ENCODE assay signal across 8 cellular contexts in genomic region chr3:194485471-194485875, GRCh38. TPM values are rescaled to one million over a fixed set of nuclear protein-coding genes. Genes with fewer than 3 reads are reported as not detected.
A peak's percentile ranks its signal among the peaks of the same experiment; 100 is the strongest.
DNase-seq lines count a peak whose midpoint lies in the region; ATAC-seq, FAIRE-seq and TF ChIP-seq lines count a peak whose summit lies in the region.

No MANE protein-coding gene starts in this region.

- H3K36me3 ChIP-seq in HCT116 (ENCODE audit: control insufficient read depth in 1 of 2, insufficient read depth in 2 of 2, low read length in 2 of 2) (no peaks in the 10 kb centered on the region), keratinocyte (ENCODE audit: control insufficient read depth in 2 of 2, extremely low read depth in 1 of 2, insufficient read depth in 2 of 2, low read length in 2 of 2) (peaks cover 5 to 24% of the 10 kb centered on the region in 2 experiments), thoracic aorta (no peaks in the 10 kb centered on the region)

- POLR2A ChIA-PET in A549 (lab: Yijun Ruan, JAX), result no interaction called here
- POLR2A ChIA-PET in HCT116 (lab: Charles Lee), result interaction anchor here (1.3 to 1.5 kb wide), 2 partner anchors 9 to 1067 kb away, joined by 3 read pairs; no protein-coding TSS in a partner anchor

- no peak overlapping the region for H2AFZ ChIP-seq in HCT116 (ENCODE audit: low read depth, low read length, poor library complexity, severe bottlenecking)
- no peak overlapping the region for H2AFZ ChIP-seq in keratinocyte (ENCODE audit: control insufficient read depth, low read length)

- TF ChIP-seq CTCF in A549 (IDR thresholded peaks at IDR 0.05) (no peak), HCT116 (IDR thresholded peaks at IDR 0.05 in 2 of 3, conservative IDR thresholded peaks at IDR 0.05 in 1 of 3; ENCODE audit: borderline replicate concordance in 1 of 3, insufficient read depth in 1 of 3, low read depth in 2 of 3, low read length in 2 of 3) (no peak), keratinocyte (optimal IDR thresholded peaks at IDR 0.05 in 1 of 3, IDR thresholded peaks at IDR 0.05 in 1 of 3, conservative IDR thresholded peaks at IDR 0.05 in 1 of 3; ENCODE audit: extremely low read depth in 1 of 3, insufficient read depth in 2 of 3, low read length in 3 of 3) (no peak), thoracic aorta (IDR thresholded peaks at IDR 0.05) (no peak)

- H3K4me1 ChIP-seq in A549 (peaks cover 65% of the 10 kb centered on the region), HCT116 (ENCODE audit: control insufficient read depth in 1 of 2, insufficient read depth in 2 of 2, low read length in 2 of 2) (peaks cover 35 to 83% of the 10 kb centered on the region in 2 experiments), keratinocyte (ENCODE audit: control insufficient read depth, extremely low read depth, insufficient read depth, low read length) (peaks cover 41% of the 10 kb centered on the region), thoracic aorta (ENCODE audit: control insufficient read depth in 1 of 2, low read depth in 2 of 2) (peaks cover 25 to 70% of the 10 kb centered on the region in 2 donors)

- TF ChIP-seq RAD21 in A549 (conservative IDR thresholded peaks at IDR 0.05 in 1 of 2, IDR thresholded peaks at IDR 0.05 in 1 of 2), result no peak
- TF ChIP-seq RAD21 in HCT116 (IDR thresholded peaks at IDR 0.05; ENCODE audit: low read depth), result no peak

- H3K9me2 ChIP-seq in HCT116 (ENCODE audit: insufficient read depth), result no peaks in the 10 kb centered on the region

- ATAC-seq in A549, result no peak
- no peak for ATAC-seq in HCT116
- no peak for ATAC-seq in thoracic aorta (ENCODE audit: insufficient number of reproducible peaks, low FRiP score, low read depth)
- ATAC-seq in HG02642 (IDR thresholded peaks at IDR 0.05; ENCODE audit: poor library complexity, unreplicated experiment), result no peak
- ATAC-seq in sciatic nerve, result no peak
- no peak for ATAC-seq in GM18517 (IDR thresholded peaks at IDR 0.05; ENCODE audit: unreplicated experiment)

- H3K27me3 ChIP-seq in HCT116 (ENCODE audit: insufficient read depth, low read length) (no peaks in the 10 kb centered on the region), keratinocyte (ENCODE audit: control insufficient read depth, extremely low read depth, insufficient read depth, low read length) (no peaks in the 10 kb centered on the region), thoracic aorta (replicated peaks; ENCODE audit: insufficient read depth) (no peaks in the 10 kb centered on the region)

- H3K9me3 ChIP-seq in A549 (no peaks in the 10 kb centered on the region), HCT116 (ENCODE audit: control insufficient read depth in 1 of 2, insufficient read depth in 1 of 2, low read depth in 1 of 2, low read length in 2 of 2) (no peaks in the 10 kb centered on the region), keratinocyte (ENCODE audit: control insufficient read depth, low read depth, low read length) (no peaks in the 10 kb centered on the region), thoracic aorta (no peaks in the 10 kb centered on the region)

- CTCF ChIA-PET in A549 (lab: Yijun Ruan, JAX) (interaction anchor here (0.6 to 1.6 kb wide), 7 partner anchors 12 to 154 kb away, joined by 3 to 8 read pairs (median 3); no protein-coding TSS in a partner anchor), HCT116 (lab: Charles Lee) (no interaction called here)

- 11% methylated on average over 6 of the region's 6 CpGs for WGBS in A549 (ENCODE audit: missing lambda C conversion rate)

- RAD21 ChIA-PET in HCT116 (lab: Charles Lee; ENCODE audit: low non-redundant PET in 1 of 2, low total read pairs in 2 of 2, uncharacterized antibody in 2 of 2, unreplicated experiment in 2 of 2), result no interaction called here

- H3K9ac ChIP-seq in HCT116 (ENCODE audit: low read length) (peak overlapping the region; percentile 87), keratinocyte (ENCODE audit: control insufficient read depth, extremely low read depth, insufficient read depth, low read length) (peak overlapping the region; percentile 96)

- peaks cover 59% of the 10 kb centered on the region for H3K79me2 ChIP-seq in HCT116 (ENCODE audit: insufficient read depth, low read length)
- H3K79me2 ChIP-seq in keratinocyte (ENCODE audit: control insufficient read depth, insufficient read depth, low read length), result peaks cover 57% of the 10 kb centered on the region

- no peak for FAIRE-seq in A549 (lab: Jason Lieb, UNC)
- no peak for FAIRE-seq in keratinocyte (lab: Jason Lieb, UNC)

- TF ChIP-seq EP300 in A549 (IDR thresholded peaks at IDR 0.05), result no peak

- TF ChIP-seq POLR2A in A549 (IDR thresholded peaks at IDR 0.05; ENCODE audit: low read length) (no peak), HCT116 (IDR thresholded peaks at IDR 0.05; ENCODE audit: borderline replicate concordance, extremely low read depth, insufficient read depth, insufficient read length) (no peak)

- H3K4me3 ChIP-seq in A549 (peak overlapping the region; percentile 77), HCT116 (replicated peaks in 1 of 2; ENCODE audit: low read depth in 1 of 2, low read length in 2 of 2) (peak overlapping the region; percentile 73 to 84), keratinocyte (ENCODE audit: control insufficient read depth in 2 of 3, extremely low read depth in 1 of 3, insufficient read depth in 2 of 3, low read depth in 1 of 3, low read length in 3 of 3) (peak overlapping the region; percentile 74 to 87 (median 83)), thoracic aorta (peak overlapping the region; percentile 71)

- no TSS peak for BruUV-seq in HCT116 (replicated peaks; lab: Mats Ljungman, UMichigan)

- DNase-seq in A549 (ENCODE audit: low read depth in 1 of 2, low spot score in 1 of 2) (no peak), HCT116 (ENCODE audit: low read depth, low spot score) (no peak), amniotic epithelial cell (ENCODE audit: low read depth) (peak; percentile 54), keratinocyte (ENCODE audit: low read depth, low spot score) (no peak), thoracic aorta (ENCODE audit: low spot score) (no peak), sciatic nerve (ENCODE audit: low spot score) (no peak)

- dilution Hi-C loops in keratinocyte (cut with MboI; ENCODE audit: extremely low pct_ligation_motif_present, low sequenced_read_pairs), result no loop called here

- H3K4me2 ChIP-seq in A549, result peak overlapping the region; percentile 94
- H3K4me2 ChIP-seq in HCT116 (ENCODE audit: low read length), result peak overlapping the region; percentile 92
- peak overlapping the region; percentile 84 for H3K4me2 ChIP-seq in keratinocyte (ENCODE audit: control insufficient read depth, extremely low read depth, insufficient read depth, low read depth, low read length)

- H4K20me1 ChIP-seq in HCT116 (ENCODE audit: insufficient read depth), result peaks cover 8% of the 10 kb centered on the region; the same call in 1 of the 2 replicates
- H4K20me1 ChIP-seq in keratinocyte (ENCODE audit: control insufficient read depth, extremely low read depth, insufficient read depth, low read length), result peaks cover 9% of the 10 kb centered on the region

- no peaks in the 10 kb centered on the region for H3K9me1 ChIP-seq in keratinocyte (ENCODE audit: control insufficient read depth, extremely low read depth, insufficient read depth, low read length)

- peak overlapping the region; percentile 90 to 100 for H3K27ac ChIP-seq in A549
- peak overlapping the region; percentile 33; the same call in 1 of the 2 replicates for H3K27ac ChIP-seq in HCT116 (ENCODE audit: low read depth, low read length)
- H3K27ac ChIP-seq in keratinocyte (ENCODE audit: control insufficient read depth, insufficient read depth, low read length), result peak overlapping the region; percentile 84
- peak overlapping the region; percentile 89 for H3K27ac ChIP-seq in thoracic aorta

- intact Hi-C loops in HCT116 (cut with micrococcal nuclease) (no loop called here), sciatic nerve (cut with DNase I) (loop anchor here (10.0 kb wide), 1 partner anchor 99 kb away; no protein-coding TSS in a partner anchor)

TF ChIP-seq in A549, 52 proteins besides CTCF, POLR2A, EP300 and RAD21 (continues in another document):
- no peak for TF ChIP-seq PBX3 (IDR thresholded peaks at IDR 0.05)
- no peak for TF ChIP-seq JUNB (IDR thresholded peaks at IDR 0.05)

TF ChIP-seq in HCT116, 20 proteins besides CTCF, POLR2A, EP300 and RAD21 (continues in another document):
- no peak for TF ChIP-seq MAX (IDR thresholded peaks at IDR 0.05)

RNA-seq across cellular contexts. Expression of gene ATP13A3, which starts 1.3 kb away (rescaled TPM):
- polyA plus RNA-seq in A549 (2011; rRNA removed) (84.5 and 102 TPM in 2 replicates), A549 (2017; fragmentation: RNase III; extraction: RNeasy Plus Mini Kit Qiagen cat#74134 plus additional on column Dnase treatment) (57.2 to 64.2 TPM (median 63.6 TPM) in 3 replicates), keratinocyte (55.9 to 103 TPM (median 85.5 TPM) in 3 replicates)
- polyA plus RNA-seq in A549 (2012; cell fraction: cytosol; rRNA removed), result 13.5 and 14.2 TPM in 2 replicates
- polyA plus RNA-seq in A549 (2012; cell fraction: nucleus; rRNA removed), result 6.9 and 15.0 TPM in 2 replicates
- polyA minus RNA-seq in A549 (2011; rRNA and poly(A)+ RNA removed), result 53.0 and 57.1 TPM in 2 replicates
- total RNA-seq in HCT116 (2021; ENCODE audit: unreplicated experiment) (139 TPM), thoracic aorta (100 to 1,000 TPM; 188 to 361 TPM), sciatic nerve (124 TPM)
- polyA plus RNA-seq in HCT116 (2012), result 30.0 and 37.4 TPM in 2 replicates
- 19.2 TPM for polyA plus RNA-seq in keratinocyte (2011; ENCODE audit: low read depth)
- polyA plus RNA-seq in keratinocyte (2011; cell fraction: cytosol; rRNA removed), result 30.8 and 63.9 TPM in 2 replicates
- polyA plus RNA-seq in keratinocyte (2011; cell fraction: nucleus; rRNA removed), result 61.4 and 85.2 TPM in 2 replicates
- polyA plus RNA-seq in keratinocyte (2012; ENCODE audit: low replicate concordance), result 31.5 and 54.5 TPM in 2 replicates
- polyA minus RNA-seq in keratinocyte, result 35.1 to 247 TPM (median 111 TPM) in 3 replicates
- polyA minus RNA-seq in keratinocyte (2011; cell fraction: cytosol; rRNA and poly(A)+ RNA removed), result 64.3 TPM
- 121 and 234 TPM in 2 replicates for polyA minus RNA-seq in keratinocyte (2011; cell fraction: nucleus; rRNA and poly(A)+ RNA removed)

Comparison
In these comparisons a context has a peak if more than half of its experiments do, and no peak if none do; other contexts are left out.
1. H3K27ac ChIP-seq: peak in every context shown above with its lines; median percentile 95 in A549; 89 in thoracic aorta; 84 in keratinocyte; 33 in HCT116.